In genomic region chr18:42030586-42031182, GRCh38 we compare ENCODE assay signal across 9 cellular contexts.
DNase-seq lines count a peak whose midpoint lies in the region; ATAC-seq and TF ChIP-seq lines count a peak whose summit lies in the region.
"Had no signal": no experiment of that assay in that cellular context is flagged by ENCODE, and none has a peak within 500 bp of the region (broad histone marks: within the 10 kb centered on the region; RNA-seq: fewer than 3 reads in every experiment).

No MANE protein-coding gene starts in this region.

- H2BK20ac ChIP-seq in H9 (ENCODE audit: low read depth, low read length, poor library complexity, severe bottlenecking) = no peak overlapping the region

- H3K27me3 Mint-ChIP-seq in H9 (ENCODE audit: low read depth) = no peaks in the 10 kb centered on the region
- H3K27me3 Mint-ChIP-seq: activated naive CD8-positive, alpha-beta T cell had no signal

- H4K8ac ChIP-seq in H9 (replicated peaks; ENCODE audit: insufficient read length, low read depth, low read length) = no peak overlapping the region

- no peak overlapping the region for H3K9ac ChIP-seq in H9 (ENCODE audit: extremely low read depth, insufficient read length, low read length)

- H3K23me2 ChIP-seq in H9 (ENCODE audit: insufficient read length, low read depth, low read length, poor library complexity, severe bottlenecking) = no peaks in the 10 kb centered on the region

- WGBS in H9 (ENCODE audit: extremely low coverage, insufficient read length, low lambda C conversion rate) = no CpG with 5 or more reads among the region's 3 CpGs
- WGBS in hepatocyte (ENCODE audit: low lambda C conversion rate, missing lambda C conversion rate) = 81% methylated on average over 3 of the region's 3 CpGs

- H2AK5ac ChIP-seq in H9 (ENCODE audit: insufficient read length, low read length) = no peak overlapping the region

- DNase-seq in Ammon's horn (ENCODE audit: low spot score) = peak; percentile 14
- DNase-seq in H9 = peak; percentile 68
- DNase-seq in hepatocyte (ENCODE audit: low spot score) = peak; percentile 34
- no peak for DNase-seq in NCI-H187 treated with DMSO at 0.1 percent for 48 hours (lab: John Stamatoyannopoulos, UW)
- DNase-seq in NK-92 (lab: John Stamatoyannopoulos, UW; ENCODE audit: unreplicated experiment) = no peak
- no peak for DNase-seq in central memory CD4-positive, alpha-beta T cell

- H3K23ac ChIP-seq in H9 (ENCODE audit: insufficient read length, low read depth, low read length) = no peak overlapping the region

- no peak overlapping the region for H3K4ac ChIP-seq in H9 (ENCODE audit: low read depth, low read length)

- H3K4me2 ChIP-seq in H9 (ENCODE audit: insufficient read depth, insufficient read length, low read length) = no peak overlapping the region
- no peak overlapping the region for H3K4me2 ChIP-seq in hepatocyte

- H3K18ac ChIP-seq in H9 (ENCODE audit: insufficient read length, low read depth, low read length) = no peak overlapping the region

- no peak overlapping the region for H4K5ac ChIP-seq in H9 (ENCODE audit: insufficient read length, low read depth, low read length)

- H2BK12ac ChIP-seq in H9 (ENCODE audit: insufficient read length, low read depth, low read length) = no peak overlapping the region

- H3K14ac ChIP-seq in H9 (ENCODE audit: insufficient read depth, low read length) = no peak overlapping the region

- no peak overlapping the region for H2AFZ ChIP-seq in H9 (ENCODE audit: low read length)
- no peak overlapping the region for H2AFZ ChIP-seq in hepatocyte

- no peak overlapping the region for H3K56ac ChIP-seq in H9 (ENCODE audit: insufficient read length, low read depth, low read length)

- no peaks in the 10 kb centered on the region for H3K9me3 ChIP-seq in H9 (ENCODE audit: control insufficient read depth, low read depth, low read length)
- H3K9me3 ChIP-seq in hepatocyte (ENCODE audit: low read depth) = no peaks in the 10 kb centered on the region

- H3K9me2 ChIP-seq in hepatocyte (replicated peaks; ENCODE audit: insufficient read depth) = no peaks in the 10 kb centered on the region

- no peak overlapping the region for H4K91ac ChIP-seq in H9 (ENCODE audit: insufficient read length, low read depth, low read length)

- TF ChIP-seq CTCF in H9 (conservative IDR thresholded peaks at IDR 0.05) = peak; percentile 81
- TF ChIP-seq CTCF in hepatocyte (IDR thresholded peaks at IDR 0.05; ENCODE audit: poor library complexity) = peak; percentile 47

- no peaks in the 10 kb centered on the region for H3K4me1 ChIP-seq in H9 (ENCODE audit: insufficient read depth, low read length)
- H3K4me1 ChIP-seq in hepatocyte (ENCODE audit: insufficient read depth) = no peaks in the 10 kb centered on the region

- H3K79me1 ChIP-seq in H9 (ENCODE audit: insufficient read depth, low read depth, low read length, poor library complexity, severe bottlenecking) = no peaks in the 10 kb centered on the region

- no peaks in the 10 kb centered on the region for H3K27me3 ChIP-seq in H9 (ENCODE audit: insufficient read depth, low read length)
- no peaks in the 10 kb centered on the region for H3K27me3 ChIP-seq in hepatocyte

- no peaks in the 10 kb centered on the region for H3K36me3 ChIP-seq in hepatocyte (replicated peaks; ENCODE audit: insufficient read depth, low read depth)

- ATAC-seq in SK-N-SH treated with all-trans-retinoic acid at 6 μM for 48 hours = peak; percentile 89
- no peak for ATAC-seq in HG03135 (IDR thresholded peaks at IDR 0.05; ENCODE audit: unreplicated experiment)

- no peak overlapping the region for H3K4me3 ChIP-seq in hepatocyte

- no peaks in the 10 kb centered on the region for H3K4me1 Mint-ChIP-seq in H9

- no peaks in the 10 kb centered on the region for H3K9me3 Mint-ChIP-seq in H9

- peaks cover 6 to 32% (median 21%) of the 10 kb centered on the region in 3 experiments; a peak in 6 of 7 replicates for H3K36me3 Mint-ChIP-seq in H9 (ENCODE audit: insufficient read depth in 1 of 3, low read depth in 3 of 3)

- H2BK5ac ChIP-seq in H9 (ENCODE audit: insufficient read length, low read length) = no peak overlapping the region

- H2BK15ac ChIP-seq in H9 (ENCODE audit: low read depth, low read length) = no peak overlapping the region

- no peak overlapping the region for H3K27ac Mint-ChIP-seq in H9
- H3K27ac Mint-ChIP-seq: activated naive CD8-positive, alpha-beta T cell had no signal

- H3K27ac ChIP-seq in H9 (ENCODE audit: insufficient read length, low read depth, low read length) = no peak overlapping the region
- H3K27ac ChIP-seq in hepatocyte = no peak overlapping the region

- no peak overlapping the region for H3T11ph ChIP-seq in H9 (ENCODE audit: low read length)

- H3K4me3 Mint-ChIP-seq in H9 = no peak overlapping the region; a peak in 1 of 5 replicates
- H3K4me3 Mint-ChIP-seq: activated naive CD8-positive, alpha-beta T cell had no signal

- H3K79me2 ChIP-seq in H9 (ENCODE audit: insufficient read depth, low read length) = no peaks in the 10 kb centered on the region
- no peaks in the 10 kb centered on the region for H3K79me2 ChIP-seq in hepatocyte

- no peak overlapping the region for H2BK120ac ChIP-seq in H9 (ENCODE audit: low read depth, low read length, poor library complexity, severe bottlenecking)

- H4K20me1 ChIP-seq in H9 (ENCODE audit: control insufficient read depth, insufficient read depth, insufficient read length) (no peaks in the 10 kb centered on the region), hepatocyte (ENCODE audit: insufficient read depth, poor library complexity, severe bottlenecking) (no peaks in the 10 kb centered on the region)

TF ChIP-seq in SK-N-SH treated with all-trans-retinoic acid at 6 μM for 48 hours, 23 proteins besides CTCF, POLR2A, EP300 and RAD21:
- TF ChIP-seq GLIS3 (CRISPR knock-in tag; IDR thresholded peaks at IDR 0.05) = no peak
- TF ChIP-seq OSR1 (CRISPR knock-in tag; IDR thresholded peaks at IDR 0.05) = no peak
- TF ChIP-seq TOX (CRISPR knock-in tag; IDR thresholded peaks at IDR 0.05; ENCODE audit: borderline replicate concordance) = no peak
- TF ChIP-seq PPARA (CRISPR knock-in tag; IDR thresholded peaks at IDR 0.05; ENCODE audit: borderline replicate concordance) = no peak
- TF ChIP-seq, protein P1, sequence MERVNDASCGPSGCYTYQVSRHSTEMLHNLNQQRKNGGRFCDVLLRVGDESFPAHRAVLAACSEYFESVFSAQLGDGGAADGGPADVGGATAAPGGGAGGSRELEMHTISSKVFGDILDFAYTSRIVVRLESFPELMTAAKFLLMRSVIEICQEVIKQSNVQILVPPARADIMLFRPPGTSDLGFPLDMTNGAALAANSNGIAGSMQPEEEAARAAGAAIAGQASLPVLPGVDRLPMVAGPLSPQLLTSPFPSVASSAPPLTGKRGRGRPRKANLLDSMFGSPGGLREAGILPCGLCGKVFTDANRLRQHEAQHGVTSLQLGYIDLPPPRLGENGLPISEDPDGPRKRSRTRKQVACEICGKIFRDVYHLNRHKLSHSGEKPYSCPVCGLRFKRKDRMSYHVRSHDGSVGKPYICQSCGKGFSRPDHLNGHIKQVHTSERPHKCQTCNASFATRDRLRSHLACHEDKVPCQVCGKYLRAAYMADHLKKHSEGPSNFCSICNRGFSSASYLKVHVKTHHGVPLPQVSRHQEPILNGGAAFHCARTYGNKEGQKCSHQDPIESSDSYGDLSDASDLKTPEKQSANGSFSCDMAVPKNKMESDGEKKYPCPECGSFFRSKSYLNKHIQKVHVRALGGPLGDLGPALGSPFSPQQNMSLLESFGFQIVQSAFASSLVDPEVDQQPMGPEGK (CRISPR knock-in tag; IDR thresholded peaks at IDR 0.05; ENCODE audit: borderline replicate concordance) = no peak
- TF ChIP-seq ZNF70 (CRISPR knock-in tag; IDR thresholded peaks at IDR 0.05) = no peak
- no peak for TF ChIP-seq ZC3H10 (CRISPR knock-in tag; IDR thresholded peaks at IDR 0.05)
- TF ChIP-seq RARB (CRISPR knock-in tag; IDR thresholded peaks at IDR 0.05) = no peak
- TF ChIP-seq, protein P2, sequence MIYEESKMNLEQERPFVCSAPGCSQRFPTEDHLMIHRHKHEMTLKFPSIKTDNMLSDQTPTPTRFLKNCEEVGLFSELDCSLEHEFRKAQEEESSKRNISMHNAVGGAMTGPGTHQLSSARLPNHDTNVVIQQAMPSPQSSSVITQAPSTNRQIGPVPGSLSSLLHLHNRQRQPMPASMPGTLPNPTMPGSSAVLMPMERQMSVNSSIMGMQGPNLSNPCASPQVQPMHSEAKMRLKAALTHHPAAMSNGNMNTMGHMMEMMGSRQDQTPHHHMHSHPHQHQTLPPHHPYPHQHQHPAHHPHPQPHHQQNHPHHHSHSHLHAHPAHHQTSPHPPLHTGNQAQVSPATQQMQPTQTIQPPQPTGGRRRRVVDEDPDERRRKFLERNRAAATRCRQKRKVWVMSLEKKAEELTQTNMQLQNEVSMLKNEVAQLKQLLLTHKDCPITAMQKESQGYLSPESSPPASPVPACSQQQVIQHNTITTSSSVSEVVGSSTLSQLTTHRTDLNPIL (CRISPR knock-in tag; IDR thresholded peaks at IDR 0.05; ENCODE audit: low read depth) = no peak
- no peak for TF ChIP-seq TSHZ2 (CRISPR knock-in tag; IDR thresholded peaks at IDR 0.05)
- TF ChIP-seq ZNF565 (CRISPR knock-in tag; conservative IDR thresholded peaks at IDR 0.05; ENCODE audit: low read depth) = no peak
- no peak for TF ChIP-seq ZFP30 (CRISPR knock-in tag; IDR thresholded peaks at IDR 0.05)
- TF ChIP-seq ARNTL (CRISPR knock-in tag; IDR thresholded peaks at IDR 0.05; ENCODE audit: borderline replicate concordance, low read depth) = no peak

Comparison
In these comparisons a context has a peak if more than half of its experiments do, and no peak if none do; other contexts are left out.
1. DNase-seq: peak in Ammon's horn (single experiment), H9 (single experiment) and hepatocyte (single experiment); none in NCI-H187 treated with DMSO at 0.1 percent for 48 hours (single experiment), NK-92 (single experiment) and central memory CD4-positive, alpha-beta T cell (single experiment).